ENCODE assay signal across 1 cellular context in genomic region chr5:98975682-98976407, GRCh38.
TF ChIP-seq lines count a peak whose summit lies in the region.

No MANE protein-coding gene starts in this region.

TF ChIP-seq in GM23338, 12 proteins besides CTCF, POLR2A, EP300 and RAD21 (continued from another document):
- no peak for TF ChIP-seq REST (IDR thresholded peaks at IDR 0.05; ENCODE audit: unreplicated experiment)
- no peak for TF ChIP-seq ETS1 (IDR thresholded peaks at IDR 0.05)
- TF ChIP-seq NANOG (IDR thresholded peaks at IDR 0.05; ENCODE audit: borderline replicate concordance), result no peak
- TF ChIP-seq STAT1 (IDR thresholded peaks at IDR 0.05; ENCODE audit: unreplicated experiment), result no peak
- TF ChIP-seq EZH2 (IDR thresholded peaks at IDR 0.05; ENCODE audit: low read depth, unreplicated experiment), result no peak
- TF ChIP-seq CREB1 (CRISPR knock-in tag; IDR thresholded peaks at IDR 0.05; ENCODE audit: low read depth), result no peak
- no peak for TF ChIP-seq ZNF114 (CRISPR knock-in tag; IDR thresholded peaks at IDR 0.05)
- no peak for TF ChIP-seq JUNB (IDR thresholded peaks at IDR 0.05; ENCODE audit: unreplicated experiment)
- TF ChIP-seq POLR2AphosphoS5 (IDR thresholded peaks at IDR 0.05; ENCODE audit: low read depth), result no peak
